1 cellular context compared by ENCODE assay signal in genomic region chr4:7830747-7831146, GRCh38.
TF ChIP-seq lines count a peak whose summit lies in the region.

No MANE protein-coding gene starts in this region.

TF ChIP-seq in GM23338, 12 proteins besides CTCF, POLR2A, EP300 and RAD21 (continued from another document):
- TF ChIP-seq NANOG (IDR thresholded peaks at IDR 0.05; ENCODE audit: borderline replicate concordance) (no peak), EZH2phosphoT487 (IDR thresholded peaks at IDR 0.05; ENCODE audit: unreplicated experiment) (no peak), ETS1 (IDR thresholded peaks at IDR 0.05) (no peak), REST (IDR thresholded peaks at IDR 0.05; ENCODE audit: unreplicated experiment) (no peak), EZH2 (IDR thresholded peaks at IDR 0.05; ENCODE audit: low read depth, unreplicated experiment) (no peak)
